ENCODE assay signal across 18 cellular contexts in the genomic region with DNA sequence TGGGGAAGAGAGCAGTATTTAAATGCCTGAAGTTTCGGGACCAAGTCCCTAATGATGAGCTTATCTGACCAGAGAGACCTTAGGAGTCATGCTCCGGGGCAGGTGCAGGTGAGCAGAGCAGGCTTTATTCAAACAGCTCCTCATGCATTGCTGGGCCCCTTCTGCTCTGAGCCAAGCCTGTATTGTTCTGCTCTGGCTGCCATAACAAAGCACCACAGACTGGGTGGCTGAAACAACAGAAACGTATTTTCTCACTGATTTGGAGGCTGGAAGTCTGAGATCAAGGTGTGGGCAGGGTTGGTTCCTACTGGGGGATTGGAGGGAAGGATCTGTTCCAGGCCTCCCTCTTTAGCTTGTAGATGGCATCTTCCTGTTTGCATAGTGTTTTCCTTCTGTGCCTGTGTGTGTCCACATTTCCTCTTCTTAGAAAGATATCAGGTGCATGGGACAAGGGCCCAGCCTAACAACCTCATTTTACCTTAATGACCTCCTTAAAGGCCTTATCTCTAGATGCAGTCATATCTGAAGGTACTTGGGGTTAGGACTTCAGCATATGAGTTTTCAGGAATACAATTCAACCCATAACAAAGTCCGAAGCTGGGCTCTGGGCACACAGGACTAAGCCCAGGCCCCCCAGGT.
DNase-seq lines count a peak whose midpoint lies in the region; ATAC-seq, FAIRE-seq and TF ChIP-seq lines count a peak whose summit lies in the region.
"Had no signal": no experiment of that assay in that cellular context is flagged by ENCODE, and none has a peak within 500 bp of the region (broad histone marks: within the 10 kb centered on the region; RNA-seq: fewer than 3 reads in every experiment).

No MANE protein-coding gene starts in this region.

- FAIRE-seq in kidney (lab: Jason Lieb, UNC) = no peak
- FAIRE-seq: endothelial cell of umbilical vein, G401.6, GM18507, keratinocyte had no signal

- no peak for DNase-seq in activated naive CD8-positive, alpha-beta T cell treated with anti-CD3 and anti-CD28 coated beads for 36 hours
- DNase-seq in NCI-H748 (lab: John Stamatoyannopoulos, UW; ENCODE audit: unreplicated experiment) = peak; percentile 72
- peak; percentile 48 for DNase-seq in kidney
- DNase-seq in ureter (ENCODE audit: low spot score) = peak; percentile 27
- no peak for DNase-seq in tibial artery
- no peak for DNase-seq in NCI-H446 treated with DMSO at 0.1 percent for 48 hours (lab: John Stamatoyannopoulos, UW)
- DNase-seq: MM.1S, NCI-H2171 treated with DMSO at 0.1 percent for 48 hours, PC-3 had no signal

- H3K4me1 Mint-ChIP-seq in activated naive CD8-positive, alpha-beta T cell (ENCODE audit: low read depth) = peaks cover 6% of the 10 kb centered on the region
- H3K4me1 Mint-ChIP-seq in activated naive CD8-positive, alpha-beta T cell treated with anti-CD3 and anti-CD28 coated beads for 36 hours = peaks cover 2% of the 10 kb centered on the region

- H3K27ac Mint-ChIP-seq in activated naive CD8-positive, alpha-beta T cell = peak overlapping the region; percentile 28
- H3K27ac Mint-ChIP-seq in activated naive CD8-positive, alpha-beta T cell treated with anti-CD3 and anti-CD28 coated beads for 36 hours = no peak overlapping the region

- no peak overlapping the region for H3K9ac ChIP-seq in kidney (ENCODE audit: low read length in 2 of 2)

- no peak for ATAC-seq in HG03097 (IDR thresholded peaks at IDR 0.05; ENCODE audit: low FRiP score, unreplicated experiment)
- ATAC-seq: HCT116, PC-3 had no signal

- H3K9me3 Mint-ChIP-seq in activated naive CD8-positive, alpha-beta T cell (ENCODE audit: low read depth) = no peaks in the 10 kb centered on the region
- H3K9me3 Mint-ChIP-seq in activated naive CD8-positive, alpha-beta T cell treated with anti-CD3 and anti-CD28 coated beads for 36 hours = no peaks in the 10 kb centered on the region
- H3K9me3 Mint-ChIP-seq: CD14-positive monocyte had no signal

- TF ChIP-seq CTCF in kidney (IDR thresholded peaks at IDR 0.05; ENCODE audit: borderline replicate concordance, extremely low read depth, insufficient read depth) = no peak
- no peak for TF ChIP-seq CTCF in tibial artery (IDR thresholded peaks at IDR 0.05)

- no peaks in the 10 kb centered on the region for H3K36me3 ChIP-seq in kidney (ENCODE audit: control insufficient read depth in 1 of 2, insufficient read depth in 2 of 2, low read length in 2 of 2)
- no peaks in the 10 kb centered on the region for H3K36me3 ChIP-seq in tibial artery
- H3K36me3 ChIP-seq: breast epithelium had no signal

- H3K4me3 ChIP-seq in kidney (ENCODE audit: low read length in 2 of 2) (no peak overlapping the region), tibial artery (no peak overlapping the region)
- H3K4me3 ChIP-seq: breast epithelium had no signal

- H3K27ac ChIP-seq in kidney (ENCODE audit: low read depth in 2 of 2, low read length in 2 of 2) = no peak overlapping the region
- H3K27ac ChIP-seq in tibial artery = peak overlapping the region in 1 of 2 donors; percentile 35
- H3K27ac ChIP-seq: breast epithelium had no signal

- no peaks in the 10 kb centered on the region for H3K4me1 ChIP-seq in kidney (ENCODE audit: control insufficient read depth in 1 of 2, insufficient read depth in 1 of 2, low read depth in 1 of 2, low read length in 2 of 2)
- peaks cover 0 to 38% (median 11%) of the 10 kb centered on the region in 4 donors for H3K4me1 ChIP-seq in tibial artery
- H3K4me1 ChIP-seq: breast epithelium had no signal

- no peaks in the 10 kb centered on the region for H3K27me3 ChIP-seq in tibial artery
- H3K27me3 ChIP-seq: breast epithelium had no signal

- H3K36me3 Mint-ChIP-seq in activated naive CD8-positive, alpha-beta T cell = no peaks in the 10 kb centered on the region
- H3K36me3 Mint-ChIP-seq in activated naive CD8-positive, alpha-beta T cell treated with anti-CD3 and anti-CD28 coated beads for 36 hours = no peaks in the 10 kb centered on the region

- H3K9me3 ChIP-seq in kidney (ENCODE audit: control insufficient read depth in 1 of 2, low read length in 2 of 2) = no peaks in the 10 kb centered on the region
- no peaks in the 10 kb centered on the region for H3K9me3 ChIP-seq in tibial artery
- H3K9me3 ChIP-seq: breast epithelium had no signal

- intact Hi-C loops in kidney (cut with DNase I) = loop anchor here (5.0 kb wide), 1 partner anchor 233 kb away; no protein-coding TSS in a partner anchor
- intact Hi-C loops in tibial artery (cut with DNase I; ENCODE audit: low total_unique reads) = loop anchor here (2.0 kb wide), 2 partner anchors 192 to 234 kb away; no protein-coding TSS in a partner anchor

- H3K27me3 Mint-ChIP-seq in activated naive CD8-positive, alpha-beta T cell = no peaks in the 10 kb centered on the region
- no peaks in the 10 kb centered on the region for H3K27me3 Mint-ChIP-seq in activated naive CD8-positive, alpha-beta T cell treated with anti-CD3 and anti-CD28 coated beads for 36 hours

- H3K4me3 Mint-ChIP-seq in activated naive CD8-positive, alpha-beta T cell = no peak overlapping the region
- no peak overlapping the region for H3K4me3 Mint-ChIP-seq in activated naive CD8-positive, alpha-beta T cell treated with anti-CD3 and anti-CD28 coated beads for 36 hours
- H3K4me3 Mint-ChIP-seq: CD14-positive monocyte had no signal

Comparison
In these comparisons a context has a peak if more than half of its experiments do, and no peak if none do; other contexts are left out.
1. DNase-seq: peak in NCI-H748 (single experiment), kidney (single experiment) and ureter (single experiment); none in activated naive CD8-positive, alpha-beta T cell treated with anti-CD3 and anti-CD28 coated beads for 36 hours (single experiment), tibial artery (0 of 2) and NCI-H446 treated with DMSO at 0.1 percent for 48 hours (single experiment).